ENCODE assay signal across 1 cellular context in the genomic region with DNA sequence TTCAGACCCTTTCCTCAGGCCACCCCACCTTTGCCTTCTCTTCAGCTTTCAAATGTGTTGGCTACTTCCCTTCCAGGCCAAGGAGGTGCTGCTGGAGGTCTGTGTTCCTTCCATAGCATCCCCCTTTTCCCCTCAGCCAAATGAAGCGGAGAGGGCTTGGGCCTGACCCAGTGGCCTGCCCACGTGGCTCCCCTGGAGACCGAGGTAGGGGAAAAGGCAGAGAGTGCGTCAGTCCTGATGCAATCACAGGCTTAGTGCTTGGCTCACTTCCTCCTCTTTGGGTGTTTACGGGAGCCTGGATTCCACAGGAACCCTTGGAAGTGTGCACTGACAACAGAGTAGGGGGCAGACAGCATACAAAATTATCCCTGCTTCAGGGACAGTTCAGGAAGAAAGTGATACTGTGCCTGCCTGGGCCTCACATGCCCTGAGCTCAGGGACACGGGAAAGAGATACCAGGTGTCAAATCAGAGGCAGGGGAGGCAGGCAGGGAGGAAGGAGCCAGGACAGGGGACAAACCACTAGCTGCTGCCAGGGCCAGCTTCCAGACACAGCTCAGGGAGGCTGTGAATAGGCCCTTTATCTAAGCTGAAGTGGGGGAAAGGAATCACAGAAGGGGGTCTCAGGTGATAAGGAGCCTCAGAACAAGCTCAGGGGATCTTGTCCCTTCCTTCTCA.
A peak's percentile ranks its signal among the peaks of the same experiment; 100 is the strongest.
TF ChIP-seq lines count a peak whose summit lies in the region.

No MANE protein-coding gene starts in this region.

TF ChIP-seq in K562, 482 proteins besides CTCF, POLR2A, EP300 and RAD21 (continued from another document and continues in another):
- TF ChIP-seq, protein P1, sequence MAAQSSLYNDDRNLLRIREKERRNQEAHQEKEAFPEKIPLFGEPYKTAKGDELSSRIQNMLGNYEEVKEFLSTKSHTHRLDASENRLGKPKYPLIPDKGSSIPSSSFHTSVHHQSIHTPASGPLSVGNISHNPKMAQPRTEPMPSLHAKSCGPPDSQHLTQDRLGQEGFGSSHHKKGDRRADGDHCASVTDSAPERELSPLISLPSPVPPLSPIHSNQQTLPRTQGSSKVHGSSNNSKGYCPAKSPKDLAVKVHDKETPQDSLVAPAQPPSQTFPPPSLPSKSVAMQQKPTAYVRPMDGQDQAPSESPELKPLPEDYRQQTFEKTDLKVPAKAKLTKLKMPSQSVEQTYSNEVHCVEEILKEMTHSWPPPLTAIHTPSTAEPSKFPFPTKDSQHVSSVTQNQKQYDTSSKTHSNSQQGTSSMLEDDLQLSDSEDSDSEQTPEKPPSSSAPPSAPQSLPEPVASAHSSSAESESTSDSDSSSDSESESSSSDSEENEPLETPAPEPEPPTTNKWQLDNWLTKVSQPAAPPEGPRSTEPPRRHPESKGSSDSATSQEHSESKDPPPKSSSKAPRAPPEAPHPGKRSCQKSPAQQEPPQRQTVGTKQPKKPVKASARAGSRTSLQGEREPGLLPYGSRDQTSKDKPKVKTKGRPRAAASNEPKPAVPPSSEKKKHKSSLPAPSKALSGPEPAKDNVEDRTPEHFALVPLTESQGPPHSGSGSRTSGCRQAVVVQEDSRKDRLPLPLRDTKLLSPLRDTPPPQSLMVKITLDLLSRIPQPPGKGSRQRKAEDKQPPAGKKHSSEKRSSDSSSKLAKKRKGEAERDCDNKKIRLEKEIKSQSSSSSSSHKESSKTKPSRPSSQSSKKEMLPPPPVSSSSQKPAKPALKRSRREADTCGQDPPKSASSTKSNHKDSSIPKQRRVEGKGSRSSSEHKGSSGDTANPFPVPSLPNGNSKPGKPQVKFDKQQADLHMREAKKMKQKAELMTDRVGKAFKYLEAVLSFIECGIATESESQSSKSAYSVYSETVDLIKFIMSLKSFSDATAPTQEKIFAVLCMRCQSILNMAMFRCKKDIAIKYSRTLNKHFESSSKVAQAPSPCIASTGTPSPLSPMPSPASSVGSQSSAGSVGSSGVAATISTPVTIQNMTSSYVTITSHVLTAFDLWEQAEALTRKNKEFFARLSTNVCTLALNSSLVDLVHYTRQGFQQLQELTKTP (IDR thresholded peaks at IDR 0.05; ENCODE audit: low read depth in 1 of 2, partially characterized antibody in 2 of 2), result peak; percentile 61 to 72
- no peak for TF ChIP-seq FIP1L1 (IDR thresholded peaks at IDR 0.05; ENCODE audit: low read depth, low read length, poor library complexity, severe bottlenecking)
- TF ChIP-seq, protein P2, sequence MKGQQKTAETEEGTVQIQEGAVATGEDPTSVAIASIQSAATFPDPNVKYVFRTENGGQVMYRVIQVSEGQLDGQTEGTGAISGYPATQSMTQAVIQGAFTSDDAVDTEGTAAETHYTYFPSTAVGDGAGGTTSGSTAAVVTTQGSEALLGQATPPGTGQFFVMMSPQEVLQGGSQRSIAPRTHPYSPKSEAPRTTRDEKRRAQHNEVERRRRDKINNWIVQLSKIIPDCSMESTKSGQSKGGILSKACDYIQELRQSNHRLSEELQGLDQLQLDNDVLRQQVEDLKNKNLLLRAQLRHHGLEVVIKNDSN (CRISPR knock-in tag; IDR thresholded peaks at IDR 0.05), result peak; percentile 92
- TF ChIP-seq ZNF124 (CRISPR knock-in tag; IDR thresholded peaks at IDR 0.05), result no peak
- TF ChIP-seq GATA2 (CRISPR knock-in tag; IDR thresholded peaks at IDR 0.05), result no peak
- TF ChIP-seq ZNF717 (CRISPR knock-in tag; IDR thresholded peaks at IDR 0.05), result peak; percentile 72; the same call in 1 of the 2 replicates
- no peak for TF ChIP-seq ZNF695 (CRISPR knock-in tag; IDR thresholded peaks at IDR 0.05)
- peak; percentile 42; the same call in 1 of the 2 replicates for TF ChIP-seq RFX1 (IDR thresholded peaks at IDR 0.05)
- TF ChIP-seq, protein P3, sequence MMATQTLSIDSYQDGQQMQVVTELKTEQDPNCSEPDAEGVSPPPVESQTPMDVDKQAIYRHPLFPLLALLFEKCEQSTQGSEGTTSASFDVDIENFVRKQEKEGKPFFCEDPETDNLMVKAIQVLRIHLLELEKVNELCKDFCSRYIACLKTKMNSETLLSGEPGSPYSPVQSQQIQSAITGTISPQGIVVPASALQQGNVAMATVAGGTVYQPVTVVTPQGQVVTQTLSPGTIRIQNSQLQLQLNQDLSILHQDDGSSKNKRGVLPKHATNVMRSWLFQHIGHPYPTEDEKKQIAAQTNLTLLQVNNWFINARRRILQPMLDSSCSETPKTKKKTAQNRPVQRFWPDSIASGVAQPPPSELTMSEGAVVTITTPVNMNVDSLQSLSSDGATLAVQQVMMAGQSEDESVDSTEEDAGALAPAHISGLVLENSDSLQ (IDR thresholded peaks at IDR 0.05), result no peak; the same call in 1 of the 2 replicates
- no peak; a peak in 1 of 3 replicates for TF ChIP-seq CBX3 (IDR thresholded peaks at IDR 0.05; ENCODE audit: borderline replicate concordance in 1 of 2, low read length in 2 of 2)
- TF ChIP-seq MYBL2 (IDR thresholded peaks at IDR 0.05; ENCODE audit: low read depth), result no peak
- TF ChIP-seq MYBL2 (CRISPR knock-in tag; IDR thresholded peaks at IDR 0.05; ENCODE audit: borderline replicate concordance), result no peak
- TF ChIP-seq POLR3G (IDR thresholded peaks at IDR 0.05; ENCODE audit: extremely low read depth, insufficient read length, insufficient replicate concordance), result no peak
- TF ChIP-seq SUPT5H (IDR thresholded peaks at IDR 0.05), result peak; percentile 53
- TF ChIP-seq, protein P4, sequence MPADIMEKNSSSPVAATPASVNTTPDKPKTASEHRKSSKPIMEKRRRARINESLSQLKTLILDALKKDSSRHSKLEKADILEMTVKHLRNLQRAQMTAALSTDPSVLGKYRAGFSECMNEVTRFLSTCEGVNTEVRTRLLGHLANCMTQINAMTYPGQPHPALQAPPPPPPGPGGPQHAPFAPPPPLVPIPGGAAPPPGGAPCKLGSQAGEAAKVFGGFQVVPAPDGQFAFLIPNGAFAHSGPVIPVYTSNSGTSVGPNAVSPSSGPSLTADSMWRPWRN (IDR thresholded peaks at IDR 0.05; ENCODE audit: low read depth), result no peak
- TF ChIP-seq CC2D1A (IDR thresholded peaks at IDR 0.05), result no peak
- TF ChIP-seq, protein P5, sequence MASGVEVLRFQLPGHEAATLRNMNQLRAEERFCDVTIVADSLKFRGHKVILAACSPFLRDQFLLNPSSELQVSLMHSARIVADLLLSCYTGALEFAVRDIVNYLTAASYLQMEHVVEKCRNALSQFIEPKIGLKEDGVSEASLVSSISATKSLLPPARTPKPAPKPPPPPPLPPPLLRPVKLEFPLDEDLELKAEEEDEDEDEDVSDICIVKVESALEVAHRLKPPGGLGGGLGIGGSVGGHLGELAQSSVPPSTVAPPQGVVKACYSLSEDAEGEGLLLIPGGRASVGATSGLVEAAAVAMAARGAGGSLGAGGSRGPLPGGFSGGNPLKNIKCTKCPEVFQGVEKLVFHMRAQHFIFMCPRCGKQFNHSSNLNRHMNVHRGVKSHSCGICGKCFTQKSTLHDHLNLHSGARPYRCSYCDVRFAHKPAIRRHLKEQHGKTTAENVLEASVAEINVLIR (CRISPR knock-in tag; IDR thresholded peaks at IDR 0.05), result 0 out of 2 replicates have a peak, but pooled peaks have one; percentile 46
- no peak for TF ChIP-seq HNRNPUL1 (IDR thresholded peaks at IDR 0.05; ENCODE audit: low read length)
- no peak for TF ChIP-seq NCOA6 (IDR thresholded peaks at IDR 0.05)
- TF ChIP-seq ZNF23 (CRISPR knock-in tag; IDR thresholded peaks at IDR 0.05), result no peak
- TF ChIP-seq SETDB1 (IDR thresholded peaks at IDR 0.05; ENCODE audit: low read length), result no peak
- no peak for TF ChIP-seq ZNF699 (CRISPR knock-in tag; IDR thresholded peaks at IDR 0.05; ENCODE audit: insufficient replicate concordance)
- TF ChIP-seq NRF1 (conservative IDR thresholded peaks at IDR 0.05 in 1 of 2, IDR thresholded peaks at IDR 0.05 in 1 of 2), result peak; percentile 30 to 40; a peak in 3 of 4 replicates
- no peak for TF ChIP-seq NCOR1 (IDR thresholded peaks at IDR 0.05)
- no peak for TF ChIP-seq U2AF1 (optimal IDR thresholded peaks at IDR 0.05; ENCODE audit: low read depth, low read length)
- TF ChIP-seq STAT5A (IDR thresholded peaks at IDR 0.05; ENCODE audit: borderline replicate concordance, low read length), result no peak
- TF ChIP-seq PTBP1 (IDR thresholded peaks at IDR 0.05; ENCODE audit: low read depth, low read length), result no peak
- no peak for TF ChIP-seq GABPB2 (CRISPR knock-in tag; conservative IDR thresholded peaks at IDR 0.05)
- no peak for TF ChIP-seq EZH2 (IDR thresholded peaks at IDR 0.05; ENCODE audit: borderline replicate concordance, low read depth, low read length)
- TF ChIP-seq ZNF224 (CRISPR knock-in tag; IDR thresholded peaks at IDR 0.05), result no peak
- TF ChIP-seq, protein P6, sequence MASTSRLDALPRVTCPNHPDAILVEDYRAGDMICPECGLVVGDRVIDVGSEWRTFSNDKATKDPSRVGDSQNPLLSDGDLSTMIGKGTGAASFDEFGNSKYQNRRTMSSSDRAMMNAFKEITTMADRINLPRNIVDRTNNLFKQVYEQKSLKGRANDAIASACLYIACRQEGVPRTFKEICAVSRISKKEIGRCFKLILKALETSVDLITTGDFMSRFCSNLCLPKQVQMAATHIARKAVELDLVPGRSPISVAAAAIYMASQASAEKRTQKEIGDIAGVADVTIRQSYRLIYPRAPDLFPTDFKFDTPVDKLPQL (IDR thresholded peaks at IDR 0.05; ENCODE audit: extremely low read depth, insufficient read length), result no peak
- TF ChIP-seq TFAM (CRISPR knock-in tag; conservative IDR thresholded peaks at IDR 0.05), result no peak
- peak; percentile 75 for TF ChIP-seq ETV5 (CRISPR knock-in tag; IDR thresholded peaks at IDR 0.05; ENCODE audit: low read depth)
- TF ChIP-seq SRSF7 (optimal IDR thresholded peaks at IDR 0.05; ENCODE audit: low read depth, low read length), result no peak
- no peak for TF ChIP-seq ZNF586 (CRISPR knock-in tag; conservative IDR thresholded peaks at IDR 0.05)
- TF ChIP-seq, protein P7, sequence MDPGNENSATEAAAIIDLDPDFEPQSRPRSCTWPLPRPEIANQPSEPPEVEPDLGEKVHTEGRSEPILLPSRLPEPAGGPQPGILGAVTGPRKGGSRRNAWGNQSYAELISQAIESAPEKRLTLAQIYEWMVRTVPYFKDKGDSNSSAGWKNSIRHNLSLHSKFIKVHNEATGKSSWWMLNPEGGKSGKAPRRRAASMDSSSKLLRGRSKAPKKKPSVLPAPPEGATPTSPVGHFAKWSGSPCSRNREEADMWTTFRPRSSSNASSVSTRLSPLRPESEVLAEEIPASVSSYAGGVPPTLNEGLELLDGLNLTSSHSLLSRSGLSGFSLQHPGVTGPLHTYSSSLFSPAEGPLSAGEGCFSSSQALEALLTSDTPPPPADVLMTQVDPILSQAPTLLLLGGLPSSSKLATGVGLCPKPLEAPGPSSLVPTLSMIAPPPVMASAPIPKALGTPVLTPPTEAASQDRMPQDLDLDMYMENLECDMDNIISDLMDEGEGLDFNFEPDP (CRISPR knock-in tag; IDR thresholded peaks at IDR 0.05), result 0 out of 2 replicates have a peak, but pooled peaks have one; percentile 14
- TF ChIP-seq HDAC8 (tag; IDR thresholded peaks at IDR 0.05), result peak; percentile 94
- TF ChIP-seq, protein P8, sequence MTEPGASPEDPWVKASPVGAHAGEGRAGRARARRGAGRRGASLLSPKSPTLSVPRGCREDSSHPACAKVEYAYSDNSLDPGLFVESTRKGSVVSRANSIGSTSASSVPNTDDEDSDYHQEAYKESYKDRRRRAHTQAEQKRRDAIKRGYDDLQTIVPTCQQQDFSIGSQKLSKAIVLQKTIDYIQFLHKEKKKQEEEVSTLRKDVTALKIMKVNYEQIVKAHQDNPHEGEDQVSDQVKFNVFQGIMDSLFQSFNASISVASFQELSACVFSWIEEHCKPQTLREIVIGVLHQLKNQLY (CRISPR knock-in tag; conservative IDR thresholded peaks at IDR 0.05), result peak in 1 of 2 experiments; percentile 71; a peak in 1 of 4 replicates
- peak; percentile 14 for TF ChIP-seq ELF4 (CRISPR knock-in tag; IDR thresholded peaks at IDR 0.05)
- TF ChIP-seq, protein P9, sequence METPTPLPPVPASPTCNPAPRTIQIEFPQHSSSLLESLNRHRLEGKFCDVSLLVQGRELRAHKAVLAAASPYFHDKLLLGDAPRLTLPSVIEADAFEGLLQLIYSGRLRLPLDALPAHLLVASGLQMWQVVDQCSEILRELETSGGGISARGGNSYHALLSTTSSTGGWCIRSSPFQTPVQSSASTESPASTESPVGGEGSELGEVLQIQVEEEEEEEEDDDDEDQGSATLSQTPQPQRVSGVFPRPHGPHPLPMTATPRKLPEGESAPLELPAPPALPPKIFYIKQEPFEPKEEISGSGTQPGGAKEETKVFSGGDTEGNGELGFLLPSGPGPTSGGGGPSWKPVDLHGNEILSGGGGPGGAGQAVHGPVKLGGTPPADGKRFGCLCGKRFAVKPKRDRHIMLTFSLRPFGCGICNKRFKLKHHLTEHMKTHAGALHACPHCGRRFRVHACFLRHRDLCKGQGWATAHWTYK (CRISPR knock-in tag; IDR thresholded peaks at IDR 0.05), result peak; percentile 96
- no peak for TF ChIP-seq IRF2 (CRISPR knock-in tag; IDR thresholded peaks at IDR 0.05)
- peak; percentile 83 to 86 for TF ChIP-seq FOXK2 (conservative IDR thresholded peaks at IDR 0.05 in 1 of 2, IDR thresholded peaks at IDR 0.05 in 1 of 2; ENCODE audit: low read depth in 2 of 2)
- 0 out of 2 replicates have a peak, but pooled peaks have one; percentile 26 for TF ChIP-seq NFXL1 (CRISPR knock-in tag; IDR thresholded peaks at IDR 0.05)
- TF ChIP-seq ZNF75A (CRISPR knock-in tag; IDR thresholded peaks at IDR 0.05), result no peak
- no peak for TF ChIP-seq KDM5B (IDR thresholded peaks at IDR 0.05; ENCODE audit: insufficient replicate concordance, low read depth, low read length)
- TF ChIP-seq, protein P10, sequence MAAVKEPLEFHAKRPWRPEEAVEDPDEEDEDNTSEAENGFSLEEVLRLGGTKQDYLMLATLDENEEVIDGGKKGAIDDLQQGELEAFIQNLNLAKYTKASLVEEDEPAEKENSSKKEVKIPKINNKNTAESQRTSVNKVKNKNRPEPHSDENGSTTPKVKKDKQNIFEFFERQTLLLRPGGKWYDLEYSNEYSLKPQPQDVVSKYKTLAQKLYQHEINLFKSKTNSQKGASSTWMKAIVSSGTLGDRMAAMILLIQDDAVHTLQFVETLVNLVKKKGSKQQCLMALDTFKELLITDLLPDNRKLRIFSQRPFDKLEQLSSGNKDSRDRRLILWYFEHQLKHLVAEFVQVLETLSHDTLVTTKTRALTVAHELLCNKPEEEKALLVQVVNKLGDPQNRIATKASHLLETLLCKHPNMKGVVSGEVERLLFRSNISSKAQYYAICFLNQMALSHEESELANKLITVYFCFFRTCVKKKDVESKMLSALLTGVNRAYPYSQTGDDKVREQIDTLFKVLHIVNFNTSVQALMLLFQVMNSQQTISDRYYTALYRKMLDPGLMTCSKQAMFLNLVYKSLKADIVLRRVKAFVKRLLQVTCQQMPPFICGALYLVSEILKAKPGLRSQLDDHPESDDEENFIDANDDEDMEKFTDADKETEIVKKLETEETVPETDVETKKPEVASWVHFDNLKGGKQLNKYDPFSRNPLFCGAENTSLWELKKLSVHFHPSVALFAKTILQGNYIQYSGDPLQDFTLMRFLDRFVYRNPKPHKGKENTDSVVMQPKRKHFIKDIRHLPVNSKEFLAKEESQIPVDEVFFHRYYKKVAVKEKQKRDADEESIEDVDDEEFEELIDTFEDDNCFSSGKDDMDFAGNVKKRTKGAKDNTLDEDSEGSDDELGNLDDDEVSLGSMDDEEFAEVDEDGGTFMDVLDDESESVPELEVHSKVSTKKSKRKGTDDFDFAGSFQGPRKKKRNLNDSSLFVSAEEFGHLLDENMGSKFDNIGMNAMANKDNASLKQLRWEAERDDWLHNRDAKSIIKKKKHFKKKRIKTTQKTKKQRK (IDR thresholded peaks at IDR 0.05; ENCODE audit: borderline replicate concordance, low read depth, low read length), result no peak
- TF ChIP-seq SP2 (IDR thresholded peaks at IDR 0.05; ENCODE audit: extremely low read depth, low read depth, low read length, poor library complexity, severe bottlenecking), result no peak
- TF ChIP-seq THRAP3 (IDR thresholded peaks at IDR 0.05; ENCODE audit: borderline replicate concordance), result no peak
- peak in 1 of 2 experiments; percentile 81; a peak in 2 of 4 replicates for TF ChIP-seq HDAC1 (IDR thresholded peaks at IDR 0.05)
- TF ChIP-seq BRF1 (IDR thresholded peaks at IDR 0.05; ENCODE audit: borderline replicate concordance, extremely low read depth, insufficient read length), result no peak
